In the genomic region with DNA sequence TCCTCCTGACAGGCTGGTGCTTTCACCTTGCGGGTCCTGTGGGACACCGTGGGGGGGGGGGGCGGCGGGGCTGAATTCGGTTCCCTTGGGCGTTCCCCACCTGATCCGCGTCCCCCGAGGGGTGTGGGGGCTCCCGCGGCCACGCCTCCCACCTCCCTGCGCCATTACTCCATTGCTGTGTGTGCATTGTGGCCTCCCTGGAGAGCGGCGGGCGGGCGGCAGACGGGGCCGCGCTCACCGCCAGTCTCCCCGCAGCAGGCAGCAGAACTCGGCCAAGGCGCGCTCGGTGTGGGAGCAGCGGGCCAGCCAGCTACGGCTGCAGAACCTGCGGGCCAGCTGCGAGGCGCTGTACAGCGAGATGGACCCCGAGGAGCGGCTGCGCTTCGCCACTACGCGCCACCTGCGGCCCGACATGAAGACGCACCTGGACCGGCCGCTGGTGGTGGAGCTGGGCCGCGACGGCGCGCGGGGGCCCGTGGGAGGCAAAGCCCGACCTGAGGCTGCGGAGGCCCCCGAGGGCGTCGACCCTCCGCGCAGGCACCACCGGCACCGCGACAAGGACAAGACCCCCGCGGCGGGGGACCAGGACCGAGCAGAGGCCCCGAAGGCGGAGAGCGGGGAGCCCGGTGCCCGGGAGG, we compare ENCODE assay signal across 12 cellular contexts.
A peak's percentile ranks its signal among the peaks of the same experiment; 100 is the strongest.
DNase-seq lines count a peak whose midpoint lies in the region; ATAC-seq, FAIRE-seq and TF ChIP-seq lines count a peak whose summit lies in the region.
"Had no signal": no experiment of that assay in that cellular context is flagged by ENCODE, and none has a peak within 500 bp of the region (broad histone marks: within the 10 kb centered on the region; RNA-seq: fewer than 3 reads in every experiment).

No MANE protein-coding gene starts in this region.

- H3K27ac ChIP-seq in IMR-90 (ENCODE audit: insufficient read depth, low read length) (no peak overlapping the region), endothelial cell of umbilical vein (ENCODE audit: insufficient read depth, low read depth, low read length) (no peak overlapping the region)

- no peak overlapping the region for H3K23ac ChIP-seq in IMR-90 (ENCODE audit: low read depth, low read length)

- H3K4me1 ChIP-seq in IMR-90 (ENCODE audit: control insufficient read depth, insufficient read depth, low read length), result no peaks in the 10 kb centered on the region
- no peaks in the 10 kb centered on the region for H3K4me1 ChIP-seq in endothelial cell of umbilical vein (ENCODE audit: control insufficient read depth, extremely low read depth, insufficient read depth, low read length)

- intact Hi-C loops in IMR-90 (cut with micrococcal nuclease) (no loop called here), endothelial cell of umbilical vein (cut with micrococcal nuclease) (no loop called here)

- FAIRE-seq in endothelial cell of umbilical vein (lab: Jason Lieb, UNC), result no peak
- FAIRE-seq: G401.6 had no signal

- no peak overlapping the region for H4K8ac ChIP-seq in IMR-90 (ENCODE audit: low read depth in 2 of 2, low read length in 2 of 2)

- in situ Hi-C loops in IMR-90 (cut with MboI; ENCODE audit: low sequenced_read_pairs), result no loop called here

- TF ChIP-seq CTCF in IMR-90 (conservative IDR thresholded peaks at IDR 0.05; ENCODE audit: low read depth, low read length), result no peak
- TF ChIP-seq CTCF in endothelial cell of umbilical vein (IDR thresholded peaks at IDR 0.05; ENCODE audit: extremely low read depth in 1 of 2, insufficient read depth in 1 of 2, low read depth in 1 of 2, low read length in 2 of 2), result no peak
- no peak for TF ChIP-seq CTCF in progenitor cell of endocrine pancreas (IDR thresholded peaks at IDR 0.05; ENCODE audit: unreplicated experiment)
- no peak for TF ChIP-seq CTCF in GM10248 (IDR thresholded peaks at IDR 0.05; ENCODE audit: control extremely low read depth, extremely low read depth, low read depth, missing control alignments)

- H2BK15ac ChIP-seq in IMR-90 (ENCODE audit: low read depth, low read length), result no peak overlapping the region

- H3K9me3 Mint-ChIP-seq in progenitor cell of endocrine pancreas (ENCODE audit: low read depth), result no peaks in the 10 kb centered on the region
- H3K9me3 Mint-ChIP-seq: activated naive CD4-positive, alpha-beta T cell treated with anti-CD3 and anti-CD28 coated beads, Interleukin-2, amount 10 ng/mL, durations not matched to agents 7 days and 5 days; stimulated activated effector memory CD8-positive, alpha-beta T cell treated with anti-CD3 and anti-CD28 coated beads, Interleukin-12 subunit alpha, Interleukin-12 subunit beta, amount 100 ng/mL, for 72 hours had no signal

- no peak overlapping the region for H3K14ac ChIP-seq in IMR-90 (replicated peaks; ENCODE audit: low read depth, low read length)

- H3K4ac ChIP-seq in IMR-90 (ENCODE audit: low read depth, low read length), result no peak overlapping the region

- no peak for ATAC-seq in IMR-90 (ENCODE audit: low read depth)
- no peak for ATAC-seq in GM19395 (IDR thresholded peaks at IDR 0.05; ENCODE audit: unreplicated experiment)
- ATAC-seq: activated CD4-positive, CD25-positive, alpha-beta regulatory T cell treated with anti-CD3 and anti-CD28 coated beads, Interleukin-2, amount 50 U/mL, for 24 hours; stimulated activated effector memory CD8-positive, alpha-beta T cell treated with anti-CD3 and anti-CD28 coated beads, Interleukin-12 subunit alpha, Interleukin-12 subunit beta, amount 100 ng/mL, for 72 hours had no signal

- peaks cover 6% of the 10 kb centered on the region; the same call in 1 of the 2 replicates for H3K27me3 ChIP-seq in IMR-90 (ENCODE audit: control insufficient read depth, insufficient read depth, low read length)
- peaks cover 10 to 12% of the 10 kb centered on the region in 2 experiments for H3K27me3 ChIP-seq in endothelial cell of umbilical vein (ENCODE audit: control insufficient read depth in 2 of 2, insufficient read depth in 2 of 2, low read length in 2 of 2)

- 7% methylated on average over 38 of the region's 69 CpGs; no CpG with 5 or more reads in 1 of the 2 experiments for WGBS in IMR-90 (ENCODE audit: extremely low coverage in 2 of 2, insufficient read length in 1 of 2), 2 experiments

- no peak overlapping the region for H3K18ac ChIP-seq in IMR-90 (ENCODE audit: low read depth, low read length)

- H3K79me1 ChIP-seq in IMR-90 (ENCODE audit: low read depth in 1 of 2, low read length in 2 of 2), result no peaks in the 10 kb centered on the region

- H3K9me3 ChIP-seq in IMR-90 (ENCODE audit: control insufficient read depth, insufficient read depth, low read length) (peaks cover 3% of the 10 kb centered on the region), endothelial cell of umbilical vein (replicated peaks; ENCODE audit: control insufficient read depth, insufficient read depth, low read length) (no peaks in the 10 kb centered on the region)

- no peak overlapping the region for H2BK120ac ChIP-seq in IMR-90 (ENCODE audit: low read depth, low read length)

- H3K4me3 Mint-ChIP-seq in progenitor cell of endocrine pancreas (ENCODE audit: low read depth), result peak overlapping the region; percentile 26
- H3K4me3 Mint-ChIP-seq: activated naive CD4-positive, alpha-beta T cell treated with anti-CD3 and anti-CD28 coated beads, Interleukin-2, amount 10 ng/mL, durations not matched to agents 7 days and 5 days; stimulated activated effector memory CD8-positive, alpha-beta T cell treated with anti-CD3 and anti-CD28 coated beads, Interleukin-12 subunit alpha, Interleukin-12 subunit beta, amount 100 ng/mL, for 72 hours had no signal

- DNase-seq in DMS53 treated with DMSO at 0.1 percent for 48 hours (lab: John Stamatoyannopoulos, UW; ENCODE audit: unreplicated experiment) (peak; percentile 38), IMR-90 (no peak), endothelial cell of umbilical vein (ENCODE audit: low read depth, low spot score) (no peak), progenitor cell of endocrine pancreas (ENCODE audit: low spot score, unreplicated experiment) (no peak), GM10248 (ENCODE audit: extremely low spot score) (no peak), inferior parietal cortex (ENCODE audit: extremely low spot score) (no peak)
- DNase-seq: NCI-H187 treated with DMSO at 0.1 percent for 48 hours had no signal

- no peak overlapping the region for H3K56ac ChIP-seq in IMR-90 (ENCODE audit: extremely low read depth, insufficient read depth, low read length)

- peaks cover 33% of the 10 kb centered on the region for H3K27me3 Mint-ChIP-seq in progenitor cell of endocrine pancreas

- no peak for TF ChIP-seq RAD21 in IMR-90 (IDR thresholded peaks at IDR 0.05; ENCODE audit: low read length)

- TF ChIP-seq POLR2A in IMR-90 (IDR thresholded peaks at IDR 0.05; ENCODE audit: low read depth, low read length) (no peak), endothelial cell of umbilical vein (IDR thresholded peaks at IDR 0.05; ENCODE audit: low read depth, low read length) (no peak)

- H3K9ac ChIP-seq in IMR-90 (ENCODE audit: low read depth, low read length), result no peak overlapping the region
- H3K9ac ChIP-seq in endothelial cell of umbilical vein (replicated peaks; ENCODE audit: extremely low read depth, insufficient read depth, low read length), result no peak overlapping the region

- no peak overlapping the region for H2BK20ac ChIP-seq in IMR-90 (ENCODE audit: low read depth, low read length)

- H3K4me3 ChIP-seq in IMR-90 (ENCODE audit: insufficient read depth, low read depth, low read length) (no peak overlapping the region), endothelial cell of umbilical vein (replicated peaks in 1 of 3; ENCODE audit: insufficient read depth in 1 of 3, low read depth in 1 of 3, low read length in 3 of 3) (no peak overlapping the region)

- H4K91ac ChIP-seq in IMR-90 (ENCODE audit: insufficient read depth, low read depth, low read length), result no peak overlapping the region

- POLR2A ChIA-PET in IMR-90 (lab: Charles Lee; ENCODE audit: unreplicated experiment), result no interaction called here
- POLR2A ChIA-PET in endothelial cell of umbilical vein (lab: Charles Lee), result no interaction called here
- POLR2A ChIA-PET in GM10248 (lab: Yijun Ruan, JAX), result no interaction called here

- no peak overlapping the region for H2BK5ac ChIP-seq in IMR-90 (ENCODE audit: low read depth, low read length, poor library complexity, severe bottlenecking)

- H4K5ac ChIP-seq in IMR-90 (ENCODE audit: low read depth, low read length), result no peak overlapping the region

- H2AFZ ChIP-seq in IMR-90 (replicated peaks; ENCODE audit: low read length, poor library complexity) (peak overlapping the region; percentile 23), endothelial cell of umbilical vein (ENCODE audit: low read depth, low read length) (no peak overlapping the region)

- H4K20me1 ChIP-seq in IMR-90 (ENCODE audit: insufficient read depth, low read length), result no peaks in the 10 kb centered on the region
- no peaks in the 10 kb centered on the region for H4K20me1 ChIP-seq in endothelial cell of umbilical vein (replicated peaks; ENCODE audit: control insufficient read depth, extremely low read depth, insufficient read depth, low read length)

- BruUV-seq in IMR-90 (replicated peaks; lab: Mats Ljungman, UMichigan) (no TSS peak), endothelial cell of umbilical vein (replicated peaks; lab: Mats Ljungman, UMichigan) (no TSS peak)

- no peaks in the 10 kb centered on the region for H3K36me3 Mint-ChIP-seq in progenitor cell of endocrine pancreas (ENCODE audit: insufficient read depth)
- H3K36me3 Mint-ChIP-seq: activated naive CD4-positive, alpha-beta T cell treated with anti-CD3 and anti-CD28 coated beads, Interleukin-2, amount 10 ng/mL, durations not matched to agents 7 days and 5 days; stimulated activated effector memory CD8-positive, alpha-beta T cell treated with anti-CD3 and anti-CD28 coated beads, Interleukin-12 subunit alpha, Interleukin-12 subunit beta, amount 100 ng/mL, for 72 hours had no signal

- CTCF ChIA-PET in IMR-90 (lab: Yijun Ruan, JAX) (no interaction called here), endothelial cell of umbilical vein (lab: Charles Lee) (no interaction called here), GM10248 (lab: Yijun Ruan, JAX) (interaction anchor here (1.3 kb wide), 1 partner anchor 10 kb away, joined by 4 read pairs; no protein-coding TSS in a partner anchor)

- H2AK9ac ChIP-seq in IMR-90 (replicated peaks; ENCODE audit: low read depth, low read length, poor library complexity), result no peak overlapping the region

- no peaks in the 10 kb centered on the region for H3K9me1 ChIP-seq in IMR-90 (ENCODE audit: insufficient read depth, low read length)
- no peaks in the 10 kb centered on the region for H3K9me1 ChIP-seq in endothelial cell of umbilical vein (replicated peaks; ENCODE audit: control insufficient read depth, extremely low read depth, insufficient read depth, low read length)

- dilution Hi-C loops in IMR-90 (cut with HindIII; ENCODE audit: low sequenced_read_pairs, unreplicated experiment), result no loop called here
- dilution Hi-C loops in endothelial cell of umbilical vein (cut with MboI; ENCODE audit: extremely low pct_ligation_motif_present, low sequenced_read_pairs), result no loop called here

- H3K79me2 ChIP-seq in endothelial cell of umbilical vein (ENCODE audit: control insufficient read depth, insufficient read depth, low read length), result no peaks in the 10 kb centered on the region

- H3K4me2 ChIP-seq in IMR-90 (ENCODE audit: low read depth, low read length) (no peak overlapping the region), endothelial cell of umbilical vein (ENCODE audit: insufficient read depth, low read length) (no peak overlapping the region)

- H3K4me1 Mint-ChIP-seq in progenitor cell of endocrine pancreas (ENCODE audit: low read depth), result no peaks in the 10 kb centered on the region
- H3K4me1 Mint-ChIP-seq: stimulated activated effector memory CD8-positive, alpha-beta T cell treated with anti-CD3 and anti-CD28 coated beads, Interleukin-12 subunit alpha, Interleukin-12 subunit beta, amount 100 ng/mL, for 72 hours had no signal

- no peak overlapping the region for H3K27ac Mint-ChIP-seq in progenitor cell of endocrine pancreas
- H3K27ac Mint-ChIP-seq: activated naive CD4-positive, alpha-beta T cell treated with anti-CD3 and anti-CD28 coated beads, Interleukin-2, amount 10 ng/mL, durations not matched to agents 7 days and 5 days; stimulated activated effector memory CD8-positive, alpha-beta T cell treated with anti-CD3 and anti-CD28 coated beads, Interleukin-12 subunit alpha, Interleukin-12 subunit beta, amount 100 ng/mL, for 72 hours had no signal

- no peaks in the 10 kb centered on the region for H3K36me3 ChIP-seq in IMR-90 (ENCODE audit: control insufficient read depth, insufficient read depth, low read length)
- no peaks in the 10 kb centered on the region for H3K36me3 ChIP-seq in endothelial cell of umbilical vein (ENCODE audit: control insufficient read depth in 2 of 2, extremely low read depth in 1 of 2, insufficient read depth in 2 of 2, low read length in 2 of 2)

- H2AK5ac ChIP-seq in IMR-90 (ENCODE audit: low read depth, low read length), result no peak overlapping the region
